Comparison of ENCODE assay signal across 8 cellular contexts in genomic region chr3:124281453-124282316, GRCh38.
DNase-seq lines count a peak whose midpoint lies in the region.

No MANE protein-coding gene starts in this region.

- DNase-seq in NCI-H2171 treated with DMSO at 0.1 percent for 48 hours (lab: John Stamatoyannopoulos, UW) (peak; percentile 70), NCI-H2171 (lab: John Stamatoyannopoulos, UW) (no peak), NCI-H345 treated with DMSO at 0.1 percent for 48 hours (lab: John Stamatoyannopoulos, UW; ENCODE audit: unreplicated experiment) (peak; percentile 20), dedifferentiated amniotic fluid mesenchymal stem cell (ENCODE audit: extremely low spot score) (peak; percentile 33), mucosa of gallbladder (ENCODE audit: low spot score) (peak; percentile 28), germinal center (ENCODE audit: low spot score) (no peak), mesenteric fat pad (ENCODE audit: low spot score) (no peak)
- DNase-seq in stimulated activated CD4-positive, alpha-beta T cell treated with anti-CD3 and anti-CD28 coated beads, Interleukin-1b, Interleukin-23, amount 100 ng/mL, for 48 hours: no peak

Comparison
In these comparisons a context has a peak if more than half of its experiments do, and no peak if none do; other contexts are left out.
1. DNase-seq: peak in NCI-H2171 treated with DMSO at 0.1 percent for 48 hours (single experiment), NCI-H345 treated with DMSO at 0.1 percent for 48 hours (single experiment), dedifferentiated amniotic fluid mesenchymal stem cell (single experiment) and mucosa of gallbladder (single experiment); none in NCI-H2171 (single experiment), germinal center (single experiment), stimulated activated CD4-positive, alpha-beta T cell treated with anti-CD3 and anti-CD28 coated beads, Interleukin-1b, Interleukin-23, amount 100 ng/mL, for 48 hours (single experiment) and mesenteric fat pad (single experiment).